In genomic region chr9:39791356-39791755, GRCh38 we compare ENCODE assay signal across 8 cellular contexts.
DNase-seq lines count a peak whose midpoint lies in the region; ATAC-seq, FAIRE-seq and TF ChIP-seq lines count a peak whose summit lies in the region.
"Not testable (repeated sequence)": the region's sequence is repeated elsewhere in the genome, so short reads cannot be mapped to it uniquely, and the experiment has no call there.

No MANE protein-coding gene starts in this region.

- not testable (repeated sequence) for DNase-seq in GM12892 (ENCODE audit: insufficient read length); neural progenitor cell (ENCODE audit: low spot score)
- peak in 1 of 3 donors; percentile 54 for DNase-seq in Peyer's patch
- peak; percentile 7 to 70 for DNase-seq in ascending aorta (ENCODE audit: low spot score in 2 of 2)
- DNase-seq in Right ventricle myocardium superior = peak; percentile 57
- DNase-seq in tibial artery = peak; percentile 26 to 77

- not testable (repeated sequence) for H3K27me3 ChIP-seq in Peyer's patch, ascending aorta, neural progenitor cell, tibial artery

- H3K4me2 ChIP-seq in neural progenitor cell = peak overlapping the region; percentile 49

- peak; percentile 100 for ATAC-seq in GM21447 (IDR thresholded peaks at IDR 0.05; ENCODE audit: unreplicated experiment)
- peak; percentile 100 for ATAC-seq in HG03045 (IDR thresholded peaks at IDR 0.05; ENCODE audit: unreplicated experiment)
- ATAC-seq in Right ventricle myocardium superior (ENCODE audit: poor library complexity) = peak; percentile 100

- not testable (repeated sequence) for H3K36me3 ChIP-seq in Peyer's patch, ascending aorta, neural progenitor cell, tibial artery

- peak; percentile 97 for FAIRE-seq in GM12892 (lab: Jason Lieb, UNC)

- not testable (repeated sequence) for H3F3A ChIP-seq in neural progenitor cell (ENCODE audit: low read depth)

- not testable (repeated sequence) for H3K9me3 ChIP-seq in Peyer's patch; ascending aorta; neural progenitor cell (ENCODE audit: low read depth); tibial artery

- H3K36me3 Mint-ChIP-seq in neural progenitor cell = not testable (repeated sequence)

- intact Hi-C loops in ascending aorta (cut with DNase I); Right ventricle myocardium superior (cut with DNase I); tibial artery (cut with DNase I; ENCODE audit: low total_unique reads): not testable (repeated sequence)

- not testable (repeated sequence) for H3K79me2 ChIP-seq in neural progenitor cell (ENCODE audit: low read depth)

- H3K4me1 ChIP-seq in Peyer's patch, ascending aorta, neural progenitor cell, tibial artery: not testable (repeated sequence)

- not testable (repeated sequence) for H3K9me3 Mint-ChIP-seq in neural progenitor cell

- not testable (repeated sequence) for H3K27me3 Mint-ChIP-seq in neural progenitor cell (ENCODE audit: insufficient read depth, low read depth)

- H2AFZ ChIP-seq in neural progenitor cell (replicated peaks) = peak overlapping the region; percentile 29

- H3K4me3 Mint-ChIP-seq in neural progenitor cell = not testable (repeated sequence)

- TF ChIP-seq POLR2A in GM12892 (IDR thresholded peaks at IDR 0.05; ENCODE audit: low read depth, low read length); Peyer's patch (IDR thresholded peaks at IDR 0.05): not testable (repeated sequence)

- peak overlapping the region in 3 of 4 donors; percentile 29 to 49 (median 35) for H3K4me3 ChIP-seq in Peyer's patch
- peak overlapping the region; percentile 48 to 59 for H3K4me3 ChIP-seq in ascending aorta
- peak overlapping the region; percentile 26 for H3K4me3 ChIP-seq in neural progenitor cell
- peak overlapping the region; percentile 31 to 38 for H3K4me3 ChIP-seq in tibial artery

- H3K4me1 Mint-ChIP-seq in neural progenitor cell = not testable (repeated sequence)

- not testable (repeated sequence) for TF ChIP-seq CTCF in Peyer's patch (IDR thresholded peaks at IDR 0.05); neural progenitor cell (IDR thresholded peaks at IDR 0.05)
- TF ChIP-seq CTCF in ascending aorta (IDR thresholded peaks at IDR 0.05) (peak in 1 of 3 experiments; percentile 15), tibial artery (IDR thresholded peaks at IDR 0.05) (peak in 1 of 2 experiments; percentile 10)

- H3K9ac ChIP-seq in neural progenitor cell = not testable (repeated sequence)

- not testable (repeated sequence) for H3K27ac ChIP-seq in Peyer's patch, ascending aorta, neural progenitor cell, tibial artery

- not testable (repeated sequence) for H3K27ac Mint-ChIP-seq in neural progenitor cell

- H4K20me1 ChIP-seq in neural progenitor cell (ENCODE audit: low read depth) = not testable (repeated sequence)
